ENCODE assay signal across 8 cellular contexts in genomic region chr1:184141481-184141880, GRCh38.
"Had no signal": no experiment of that assay in that cellular context is flagged by ENCODE, and none has a peak within 500 bp of the region (broad histone marks: within the 10 kb centered on the region; RNA-seq: fewer than 3 reads in every experiment).

No MANE protein-coding gene starts in this region.

- FAIRE-seq: G401.6, GM12878, GM12891, GM12892, GM18507, GM19239 had no signal

- H3K4me3 ChIP-seq: GM12878 had no signal

- DNase-seq: GDM1, GF-D8 had no signal

- ATAC-seq: GM12878 had no signal
